ENCODE assay signal across 17 cellular contexts in the genomic region with DNA sequence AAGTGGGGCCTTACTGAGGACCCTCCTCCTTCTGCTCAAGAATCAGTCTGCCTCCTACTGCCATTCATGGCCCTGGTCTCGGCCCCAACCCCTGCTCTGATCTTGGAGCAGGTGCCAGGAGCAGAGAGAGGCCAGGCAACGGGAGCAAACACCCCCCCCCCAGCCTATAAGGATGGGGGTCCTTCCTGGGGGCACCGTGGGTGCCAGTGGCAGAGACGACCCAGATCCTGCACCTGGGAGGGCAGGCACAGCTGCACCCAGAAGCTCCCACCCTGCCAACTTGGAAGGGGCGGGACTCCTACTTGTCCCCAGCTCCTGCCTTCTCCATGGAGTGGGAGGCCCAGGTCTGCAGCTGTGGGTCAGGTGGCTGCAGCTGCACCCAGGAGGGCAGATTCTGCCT.
A peak's percentile ranks its signal among the peaks of the same experiment; 100 is the strongest.
DNase-seq lines count a peak whose midpoint lies in the region; ATAC-seq and TF ChIP-seq lines count a peak whose summit lies in the region.
"Had no signal": no experiment of that assay in that cellular context is flagged by ENCODE, and none has a peak within 500 bp of the region (broad histone marks: within the 10 kb centered on the region; RNA-seq: fewer than 3 reads in every experiment).

No MANE protein-coding gene starts in this region.

- DNase-seq in chondrocyte (ENCODE audit: low spot score) (peak; percentile 67), sciatic nerve (ENCODE audit: low spot score) (no peak), upper lobe of left lung (peak in 1 of 2 donors; percentile 38), left lobe of liver (ENCODE audit: low spot score) (no peak)
- DNase-seq in activated T-helper 1 cell treated with anti-CD3 and anti-CD28 coated beads, Interleukin-12 subunit alpha, Interleukin-12 subunit beta, Interleukin-2, Interleukin-4 antibody, amounts not matched to agents 30 ng/mL and 10 ng/mL and 1 ng/mL, durations not matched to agents 14 hours and 24 hours and 36 hours (ENCODE audit: low spot score): no peak
- DNase-seq: Caco-2; CD4-positive, CD25-positive, alpha-beta regulatory T cell; CD8-positive, alpha-beta T cell; DMS153; DND-41; H9 had no signal

- no peak for TF ChIP-seq CTCF in chondrocyte (IDR thresholded peaks at IDR 0.05)
- TF ChIP-seq CTCF in upper lobe of left lung (IDR thresholded peaks at IDR 0.05): no peak

- H3K9me3 Mint-ChIP-seq in chondrocyte (ENCODE audit: low read depth): no peaks in the 10 kb centered on the region
- H3K9me3 Mint-ChIP-seq in activated T-helper 1 cell treated with anti-CD3 and anti-CD28 coated beads, Interleukin-12 subunit alpha, Interleukin-12 subunit beta, Interleukin-2, Interleukin-4 antibody, amounts not matched to agents 30 ng/mL and 10 ng/mL and 1 ng/mL, durations not matched to agents 14 hours and 24 hours and 36 hours: no peaks in the 10 kb centered on the region
- H3K9me3 Mint-ChIP-seq: CD8-positive, alpha-beta T cell; GM23338; H9 had no signal

- 86% methylated on average over 4 of the region's 5 CpGs; no CpG with 5 or more reads in 1 of the 2 donors for WGBS in upper lobe of left lung, 2 donors

- no peaks in the 10 kb centered on the region for H3K36me3 Mint-ChIP-seq in chondrocyte (ENCODE audit: low read depth)
- H3K36me3 Mint-ChIP-seq in activated T-helper 1 cell treated with anti-CD3 and anti-CD28 coated beads, Interleukin-12 subunit alpha, Interleukin-12 subunit beta, Interleukin-2, Interleukin-4 antibody, amounts not matched to agents 30 ng/mL and 10 ng/mL and 1 ng/mL, durations not matched to agents 14 hours and 24 hours and 36 hours (ENCODE audit: low read depth): no peaks in the 10 kb centered on the region
- H3K36me3 Mint-ChIP-seq: CD4-positive, CD25-positive, alpha-beta regulatory T cell; CD8-positive, alpha-beta T cell had no signal

- no peaks in the 10 kb centered on the region for H3K27me3 Mint-ChIP-seq in chondrocyte (ENCODE audit: low read depth)
- H3K27me3 Mint-ChIP-seq in activated T-helper 1 cell treated with anti-CD3 and anti-CD28 coated beads, Interleukin-12 subunit alpha, Interleukin-12 subunit beta, Interleukin-2, Interleukin-4 antibody, amounts not matched to agents 30 ng/mL and 10 ng/mL and 1 ng/mL, durations not matched to agents 14 hours and 24 hours and 36 hours (ENCODE audit: insufficient read depth): no peaks in the 10 kb centered on the region
- H3K27me3 Mint-ChIP-seq: CD4-positive, CD25-positive, alpha-beta regulatory T cell had no signal

- H3K4me1 ChIP-seq in BLaER1 (no peaks in the 10 kb centered on the region; the same call in 1 of the 2 replicates), upper lobe of left lung (no peaks in the 10 kb centered on the region)
- H3K4me1 ChIP-seq: Caco-2 had no signal

- peaks cover 25% of the 10 kb centered on the region for H3K9me3 ChIP-seq in BLaER1
- no peaks in the 10 kb centered on the region for H3K9me3 ChIP-seq in upper lobe of left lung
- H3K9me3 ChIP-seq: Caco-2 had no signal

- H3K36me3 ChIP-seq in BLaER1 (peaks cover 45% of the 10 kb centered on the region), upper lobe of left lung (no peaks in the 10 kb centered on the region)

- H3K4me3 ChIP-seq in BLaER1: no peak overlapping the region
- H3K4me3 ChIP-seq in upper lobe of left lung: no peak overlapping the region
- H3K4me3 ChIP-seq: GM23338 had no signal

- ATAC-seq in sciatic nerve (peak; percentile 45), upper lobe of left lung (ENCODE audit: low FRiP score in 2 of 2) (peak; percentile 9 to 22), left lobe of liver (no peak), GM18861 (IDR thresholded peaks at IDR 0.05; ENCODE audit: unreplicated experiment) (no peak), GM18519 (IDR thresholded peaks at IDR 0.05; ENCODE audit: low FRiP score, unreplicated experiment) (no peak)
- ATAC-seq: CD8-positive, alpha-beta T cell; GM23338; HCT116 had no signal

- H3K4me1 Mint-ChIP-seq in chondrocyte (ENCODE audit: low read depth): no peaks in the 10 kb centered on the region
- H3K4me1 Mint-ChIP-seq in activated T-helper 1 cell treated with anti-CD3 and anti-CD28 coated beads, Interleukin-12 subunit alpha, Interleukin-12 subunit beta, Interleukin-2, Interleukin-4 antibody, amounts not matched to agents 30 ng/mL and 10 ng/mL and 1 ng/mL, durations not matched to agents 14 hours and 24 hours and 36 hours (ENCODE audit: low read depth): no peaks in the 10 kb centered on the region
- H3K4me1 Mint-ChIP-seq: CD4-positive, CD25-positive, alpha-beta regulatory T cell had no signal

- no peaks in the 10 kb centered on the region for H4K20me1 ChIP-seq in BLaER1

- intact Hi-C loops in sciatic nerve (cut with DNase I): no loop called here
- intact Hi-C loops in activated T-helper 1 cell treated with anti-CD3 and anti-CD28 coated beads, Interleukin-12 subunit alpha, Interleukin-12 subunit beta, Interleukin-2, Interleukin-4 antibody, amounts not matched to agents 30 ng/mL and 10 ng/mL and 1 ng/mL, durations not matched to agents 14 hours and 24 hours and 36 hours (cut with micrococcal nuclease): no loop called here

- H3K9ac ChIP-seq in BLaER1: no peak overlapping the region

- H3K4me3 Mint-ChIP-seq in chondrocyte (ENCODE audit: unreplicated experiment): no peak overlapping the region
- H3K4me3 Mint-ChIP-seq in activated T-helper 1 cell treated with anti-CD3 and anti-CD28 coated beads, Interleukin-12 subunit alpha, Interleukin-12 subunit beta, Interleukin-2, Interleukin-4 antibody, amounts not matched to agents 30 ng/mL and 10 ng/mL and 1 ng/mL, durations not matched to agents 14 hours and 24 hours and 36 hours: no peak overlapping the region
- H3K4me3 Mint-ChIP-seq: CD4-positive, CD25-positive, alpha-beta regulatory T cell; CD8-positive, alpha-beta T cell; GM23338; H9 had no signal

- TF ChIP-seq EP300 in upper lobe of left lung (IDR thresholded peaks at IDR 0.05): no peak

- no peak overlapping the region for H3K27ac Mint-ChIP-seq in chondrocyte (ENCODE audit: unreplicated experiment)
- H3K27ac Mint-ChIP-seq in activated T-helper 1 cell treated with anti-CD3 and anti-CD28 coated beads, Interleukin-12 subunit alpha, Interleukin-12 subunit beta, Interleukin-2, Interleukin-4 antibody, amounts not matched to agents 30 ng/mL and 10 ng/mL and 1 ng/mL, durations not matched to agents 14 hours and 24 hours and 36 hours: no peak overlapping the region
- H3K27ac Mint-ChIP-seq: CD4-positive, CD25-positive, alpha-beta regulatory T cell; CD8-positive, alpha-beta T cell; GM23338; H9 had no signal

- H3K27ac ChIP-seq in BLaER1: peak overlapping the region; percentile 10; the same call in 1 of the 2 replicates
- no peak overlapping the region for H3K27ac ChIP-seq in upper lobe of left lung
- H3K27ac ChIP-seq: C4-2B had no signal

- H3K4me2 ChIP-seq in BLaER1: no peak overlapping the region
- H3K4me2 ChIP-seq: GM23338 had no signal

- TF ChIP-seq POLR2A in upper lobe of left lung (IDR thresholded peaks at IDR 0.05): no peak

- H3K27me3 ChIP-seq in BLaER1 (no peaks in the 10 kb centered on the region), upper lobe of left lung (no peaks in the 10 kb centered on the region)

Comparison
In these comparisons a context has a peak if more than half of its experiments do, and no peak if none do; other contexts are left out.
1. ATAC-seq: peak in sciatic nerve (single experiment) and upper lobe of left lung (2 of 2); none in left lobe of liver (single experiment), GM18861 (single experiment) and GM18519 (single experiment).